Comparison of ENCODE assay signal across 8 cellular contexts in the genomic region with DNA sequence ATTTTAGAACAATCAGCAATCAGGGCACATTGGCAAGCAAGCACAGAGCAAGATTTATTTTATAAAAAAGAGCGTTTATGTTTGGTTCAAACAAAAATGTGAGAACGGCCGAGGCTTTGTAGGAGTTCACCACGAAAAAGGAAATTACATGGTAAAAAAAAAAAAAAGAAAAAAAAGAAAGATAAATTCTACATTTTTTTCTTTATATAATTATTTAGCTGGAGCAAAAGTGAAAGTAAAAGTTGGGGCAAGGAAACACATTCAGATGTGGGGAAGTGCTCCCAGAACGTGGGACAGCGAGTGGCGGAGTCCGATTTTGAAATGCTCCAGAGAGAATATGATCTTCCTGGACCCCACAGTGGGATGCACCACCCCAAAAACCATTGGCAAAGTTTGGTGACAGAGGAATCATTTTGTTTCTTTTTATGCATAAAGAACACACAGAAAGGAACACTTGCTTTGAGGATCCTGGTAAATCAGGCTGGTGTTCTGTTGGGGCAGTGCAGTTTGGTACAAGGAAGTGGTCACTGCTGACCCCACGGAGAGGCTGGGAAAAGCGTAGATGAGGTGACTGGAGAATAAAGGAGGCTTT. TPM values are rescaled to one million over a fixed set of nuclear protein-coding genes. Genes with fewer than 3 reads are reported as not detected.
DNase-seq lines count a peak whose midpoint lies in the region; TF ChIP-seq lines count a peak whose summit lies in the region.

No MANE protein-coding gene starts in this region.

- peak overlapping the region; percentile 92 for H4K5ac ChIP-seq in mesendoderm (ENCODE audit: low read length)

- DNase-seq in CD1c-positive myeloid dendritic cell (ENCODE audit: extremely low spot score) (peak; percentile 56), NB4 (ENCODE audit: low read depth) (peak; percentile 51), cardiac fibroblast (ENCODE audit: low read depth in 2 of 2) (peak in 1 of 2 donors; percentile 29), mesendoderm (no peak), AG08396 (ENCODE audit: low spot score) (no peak), hippocampal formation (lab: John Stamatoyannopoulos, UW) (no peak), NCI-H1048 (lab: John Stamatoyannopoulos, UW) (no peak)
- DNase-seq in stimulated activated CD4-positive, alpha-beta T cell treated with anti-CD3 and anti-CD28 coated beads, Interleukin-4, amount 100 ng/mL, for 4 hours, result no peak

- H3K4ac ChIP-seq in mesendoderm (ENCODE audit: low read depth, low read length), result peak overlapping the region; percentile 78

- H3K23ac ChIP-seq in mesendoderm (ENCODE audit: low read length), result no peak overlapping the region

- no peak overlapping the region for H3K27ac ChIP-seq in mesendoderm (ENCODE audit: low read depth, low read length)

- peak overlapping the region; percentile 33 for H3K18ac ChIP-seq in mesendoderm (ENCODE audit: low read length)

- peak overlapping the region; percentile 68 for H3K9ac ChIP-seq in mesendoderm (ENCODE audit: low read length)

- H3K79me2 ChIP-seq in mesendoderm (ENCODE audit: control insufficient read depth, insufficient read depth, low read length), result no peaks in the 10 kb centered on the region

- no peaks in the 10 kb centered on the region for H3K27me3 ChIP-seq in mesendoderm (ENCODE audit: insufficient read depth, low read length, poor library complexity)

- TF ChIP-seq CTCF in NB4 (IDR thresholded peaks at IDR 0.05; ENCODE audit: low read depth, low read length) (no peak), cardiac fibroblast (IDR thresholded peaks at IDR 0.05; ENCODE audit: low read depth, low read length) (no peak)

- H3K79me1 ChIP-seq in mesendoderm (ENCODE audit: low read length), result peaks cover 4% of the 10 kb centered on the region

- no peak overlapping the region for H2BK120ac ChIP-seq in mesendoderm (ENCODE audit: low read depth, low read length)

- H4K8ac ChIP-seq in mesendoderm (ENCODE audit: low read depth, low read length), result no peak overlapping the region

- H2BK5ac ChIP-seq in mesendoderm (ENCODE audit: low read length), result peak overlapping the region; percentile 69

- H3K4me3 ChIP-seq in NB4 (ENCODE audit: low read depth, low read length) (peak overlapping the region; percentile 76), cardiac fibroblast (replicated peaks in 1 of 2; ENCODE audit: low read depth in 2 of 2, low read length in 2 of 2) (peak overlapping the region; percentile 0 to 43), mesendoderm (ENCODE audit: low read length) (no peak overlapping the region)

- no peaks in the 10 kb centered on the region for H3K36me3 ChIP-seq in mesendoderm (ENCODE audit: control insufficient read depth, insufficient read depth, low read length)

- H3K4me1 ChIP-seq in mesendoderm (ENCODE audit: control insufficient read depth, low read depth, low read length), result peaks cover 2% of the 10 kb centered on the region

- no peak for TF ChIP-seq POLR2A in NB4 (IDR thresholded peaks at IDR 0.05; ENCODE audit: extremely low read depth, insufficient read length)

- peak overlapping the region; percentile 81 for H3K56ac ChIP-seq in mesendoderm (ENCODE audit: low read length)

- H3K4me2 ChIP-seq in mesendoderm (ENCODE audit: low read length), result peak overlapping the region; percentile 67

- 100% methylated on average over 4 of the region's 10 CpGs for WGBS in mesendoderm (ENCODE audit: extremely low coverage, insufficient coverage, low lambda C conversion rate)

- no peak overlapping the region for H2BK15ac ChIP-seq in mesendoderm (replicated peaks; ENCODE audit: low read depth)

- no peak overlapping the region for H2AK5ac ChIP-seq in mesendoderm (ENCODE audit: low read length)

RNA-seq across cellular contexts. Expression of gene ATP5PO, which starts 16.3 kb away (rescaled TPM):
- polyA plus RNA-seq in mesendoderm (2013, experiment 1 of 2), result 445 TPM
- 443 TPM for polyA plus RNA-seq in mesendoderm (2013, experiment 2 of 2)

Comparison
In these comparisons a context has a peak if more than half of its experiments do, and no peak if none do; other contexts are left out.
1. DNase-seq: peak in CD1c-positive myeloid dendritic cell (single experiment) and NB4 (single experiment); none in mesendoderm (single experiment), AG08396 (single experiment), hippocampal formation (0 of 2), NCI-H1048 (single experiment) and stimulated activated CD4-positive, alpha-beta T cell treated with anti-CD3 and anti-CD28 coated beads, Interleukin-4, amount 100 ng/mL, for 4 hours (0 of 2).